In genomic region chr12:117863004-117863709, GRCh38 we compare ENCODE assay signal across 20 cellular contexts.
A peak's percentile ranks its signal among the peaks of the same experiment; 100 is the strongest.
DNase-seq lines count a peak whose midpoint lies in the region; TF ChIP-seq lines count a peak whose summit lies in the region.
"Had no signal": no experiment of that assay in that cellular context is flagged by ENCODE, and none has a peak within 500 bp of the region (broad histone marks: within the 10 kb centered on the region; RNA-seq: fewer than 3 reads in every experiment).

No MANE protein-coding gene starts in this region.

- peaks cover 12% of the 10 kb centered on the region for H3K27me3 Mint-ChIP-seq in activated CD4-positive, alpha-beta memory T cell treated with anti-CD3 and anti-CD28 coated beads for 36 hours

- no peaks in the 10 kb centered on the region for H3K9me3 ChIP-seq in mammary epithelial cell (replicated peaks; ENCODE audit: insufficient read depth, low read length)
- no peaks in the 10 kb centered on the region for H3K9me3 ChIP-seq in thyroid gland
- H3K9me3 ChIP-seq: BE2C, esophagus muscularis mucosa, lower lobe of right lung, SJCRH30 had no signal

- TF ChIP-seq CTCF in mammary epithelial cell (conservative IDR thresholded peaks at IDR 0.05 in 1 of 2, IDR thresholded peaks at IDR 0.05 in 1 of 2; ENCODE audit: extremely low read depth in 1 of 2, insufficient read depth in 1 of 2, low read depth in 1 of 2, low read length in 2 of 2) (no peak), thyroid gland (IDR thresholded peaks at IDR 0.05) (no peak)

- H3K36me3 ChIP-seq in mammary epithelial cell (ENCODE audit: insufficient read depth, low read length), result no peaks in the 10 kb centered on the region
- no peaks in the 10 kb centered on the region for H3K36me3 ChIP-seq in thyroid gland
- H3K36me3 ChIP-seq: BE2C, esophagus muscularis mucosa, lower lobe of right lung, SJCRH30 had no signal

- dilution Hi-C loops in mammary epithelial cell (cut with HindIII; ENCODE audit: low sequenced_read_pairs), result no loop called here

- no peak overlapping the region for H3K4me3 Mint-ChIP-seq in activated CD4-positive, alpha-beta memory T cell treated with anti-CD3 and anti-CD28 coated beads for 36 hours
- H3K4me3 Mint-ChIP-seq: activated CD8-positive, alpha-beta memory T cell treated with anti-CD3 and anti-CD28 coated beads, Interleukin-2, amount 10 ng/mL, durations not matched to agents 7 days and 5 days; activated T-helper 17 cell treated with anti-CD3 and anti-CD28 coated beads, Interleukin-2, amount 50 U/mL, for 72 hours; IgD-negative memory B cell; T-helper 1 cell treated with Interleukin-12 subunit alpha and Interleukin-12 subunit beta and Interleukin-4 antibody, amounts not matched to agents 30 μg/mL and 1 μg/mL, for 36 hours had no signal

- TF ChIP-seq POLR2A in thyroid gland (IDR thresholded peaks at IDR 0.05), result no peak

- no peaks in the 10 kb centered on the region for H3K4me1 Mint-ChIP-seq in activated CD4-positive, alpha-beta memory T cell treated with anti-CD3 and anti-CD28 coated beads for 36 hours (ENCODE audit: low read depth)
- H3K4me1 Mint-ChIP-seq: activated CD8-positive, alpha-beta memory T cell treated with anti-CD3 and anti-CD28 coated beads, Interleukin-2, amount 10 ng/mL, durations not matched to agents 7 days and 5 days; activated T-helper 17 cell treated with anti-CD3 and anti-CD28 coated beads, Interleukin-2, amount 50 U/mL, for 72 hours; IgD-negative memory B cell had no signal

- CTCF ChIA-PET in mammary epithelial cell (lab: Charles Lee; ENCODE audit: low non-redundant PET), result no interaction called here
- CTCF ChIA-PET in activated CD4-positive, alpha-beta memory T cell treated with anti-CD3 and anti-CD28 coated beads for 36 hours (lab: Charles Lee), result interaction anchor here (0.9 kb wide), 1 partner anchor 8 kb away, joined by 3 read pairs; no protein-coding TSS in a partner anchor

- no peaks in the 10 kb centered on the region for H4K20me1 ChIP-seq in mammary epithelial cell (ENCODE audit: insufficient read depth, low read length)

- H3K79me2 ChIP-seq in mammary epithelial cell (ENCODE audit: insufficient read depth, low read length), result no peaks in the 10 kb centered on the region
- H3K79me2 ChIP-seq: parathyroid adenoma had no signal

- H2AFZ ChIP-seq in mammary epithelial cell (ENCODE audit: low read depth, low read length), result no peak overlapping the region
- H2AFZ ChIP-seq: parathyroid adenoma had no signal

- H3K27ac ChIP-seq in mammary epithelial cell (ENCODE audit: insufficient read depth, low read depth, low read length) (no peak overlapping the region), thyroid gland (no peak overlapping the region)
- H3K27ac ChIP-seq: esophagus muscularis mucosa, lower lobe of right lung, parathyroid adenoma, SJCRH30 had no signal

- no peak overlapping the region for H3K27ac Mint-ChIP-seq in activated CD4-positive, alpha-beta memory T cell treated with anti-CD3 and anti-CD28 coated beads for 36 hours
- H3K27ac Mint-ChIP-seq: activated CD8-positive, alpha-beta memory T cell treated with anti-CD3 and anti-CD28 coated beads, Interleukin-2, amount 10 ng/mL, durations not matched to agents 7 days and 5 days; activated T-helper 17 cell treated with anti-CD3 and anti-CD28 coated beads, Interleukin-2, amount 50 U/mL, for 72 hours; IgD-negative memory B cell; T-helper 1 cell treated with Interleukin-12 subunit alpha and Interleukin-12 subunit beta and Interleukin-4 antibody, amounts not matched to agents 30 μg/mL and 1 μg/mL, for 36 hours had no signal

- no peak overlapping the region for H3K9ac ChIP-seq in mammary epithelial cell (ENCODE audit: insufficient read depth, low read length)
- H3K9ac ChIP-seq: parathyroid adenoma had no signal

- H3K4me2 ChIP-seq in mammary epithelial cell (ENCODE audit: insufficient read depth, low read depth, low read length), result no peak overlapping the region

- POLR2A ChIA-PET in activated CD4-positive, alpha-beta memory T cell treated with anti-CD3 and anti-CD28 coated beads for 36 hours (lab: Charles Lee), result no interaction called here

- H3K4me3 ChIP-seq in mammary epithelial cell (replicated peaks in 1 of 3; ENCODE audit: insufficient read depth in 1 of 3, low read depth in 2 of 3, low read length in 3 of 3) (no peak overlapping the region), thyroid gland (replicated peaks in 1 of 3) (no peak overlapping the region)
- H3K4me3 ChIP-seq: esophagus muscularis mucosa, lower lobe of right lung, SJCRH30 had no signal

- intact Hi-C loops in mammary epithelial cell (cut with micrococcal nuclease) (no loop called here), thyroid gland (cut with DNase I) (no loop called here)
- intact Hi-C loops in activated CD4-positive, alpha-beta memory T cell treated with anti-CD3 and anti-CD28 coated beads for 36 hours (cut with micrococcal nuclease), result no loop called here

- peak; percentile 65 for DNase-seq in Daoy (ENCODE audit: low read depth)
- peak; percentile 58 for DNase-seq in LHCN-M2 (ENCODE audit: low read depth)
- DNase-seq in mammary epithelial cell, result peak; percentile 51
- DNase-seq in renal cortical epithelial cell (ENCODE audit: low read depth), result peak; percentile 68
- DNase-seq in DMS79 treated with DMSO at 0.1 percent for 48 hours (lab: John Stamatoyannopoulos, UW), result no peak
- DNase-seq in activated CD4-positive, alpha-beta memory T cell treated with anti-CD3 and anti-CD28 coated beads for 36 hours, result no peak
- DNase-seq in NCI-H1417 (lab: John Stamatoyannopoulos, UW), result no peak
- DNase-seq in thyroid gland, result no peak
- DNase-seq: activated CD8-positive, alpha-beta memory T cell treated with anti-CD3 and anti-CD28 coated beads, Interleukin-2, amount 10 ng/mL, durations not matched to agents 7 days and 5 days; BE2C; lower lobe of right lung; MV-4-11; NCI-H2029 treated with DMSO at 0.1 percent for 48 hours; NCI-H526 treated with DMSO at 0.1 percent for 48 hours; SJCRH30 had no signal

- H3K9me3 Mint-ChIP-seq in activated CD4-positive, alpha-beta memory T cell treated with anti-CD3 and anti-CD28 coated beads for 36 hours, result no peaks in the 10 kb centered on the region
- H3K9me3 Mint-ChIP-seq: activated T-helper 17 cell treated with anti-CD3 and anti-CD28 coated beads, Interleukin-2, amount 50 U/mL, for 72 hours; T-helper 1 cell treated with Interleukin-12 subunit alpha and Interleukin-12 subunit beta and Interleukin-4 antibody, amounts not matched to agents 30 μg/mL and 1 μg/mL, for 36 hours had no signal

- 79% methylated on average over 9 of the region's 10 CpGs for WGBS in mammary epithelial cell (ENCODE audit: low coverage, missing lambda C conversion rate)
- WGBS in thyroid gland, 2 donors, result 89 to 93% methylated on average over 8 to 10 of the region's 10 CpGs

- H3K27me3 ChIP-seq in mammary epithelial cell (ENCODE audit: insufficient read depth, low read length), result no peaks in the 10 kb centered on the region
- H3K27me3 ChIP-seq in thyroid gland, result no peaks in the 10 kb centered on the region
- H3K27me3 ChIP-seq: BE2C, SJCRH30 had no signal

- H3K4me1 ChIP-seq in mammary epithelial cell (ENCODE audit: insufficient read depth, low read length) (no peaks in the 10 kb centered on the region), thyroid gland (no peaks in the 10 kb centered on the region)
- H3K4me1 ChIP-seq: BE2C, esophagus muscularis mucosa, lower lobe of right lung, parathyroid adenoma, SJCRH30 had no signal

- H3K36me3 Mint-ChIP-seq in activated CD4-positive, alpha-beta memory T cell treated with anti-CD3 and anti-CD28 coated beads for 36 hours, result no peaks in the 10 kb centered on the region
- H3K36me3 Mint-ChIP-seq: activated CD8-positive, alpha-beta memory T cell treated with anti-CD3 and anti-CD28 coated beads, Interleukin-2, amount 10 ng/mL, durations not matched to agents 7 days and 5 days; IgD-negative memory B cell had no signal

- in situ Hi-C loops in mammary epithelial cell (cut with MboI; ENCODE audit: low sequenced_read_pairs in 2 of 2), result no loop called here

- BruUV-seq in mammary epithelial cell (replicated peaks; lab: Mats Ljungman, UMichigan), result no TSS peak

Comparison
In these comparisons a context has a peak if more than half of its experiments do, and no peak if none do; other contexts are left out.
1. DNase-seq: peak in Daoy (single experiment), LHCN-M2 (single experiment), mammary epithelial cell (single experiment) and renal cortical epithelial cell (single experiment); none in DMS79 treated with DMSO at 0.1 percent for 48 hours (single experiment), activated CD4-positive, alpha-beta memory T cell treated with anti-CD3 and anti-CD28 coated beads for 36 hours (single experiment), NCI-H1417 (0 of 3) and thyroid gland (0 of 2).